ENCODE assay signal across 8 cellular contexts in the genomic region with DNA sequence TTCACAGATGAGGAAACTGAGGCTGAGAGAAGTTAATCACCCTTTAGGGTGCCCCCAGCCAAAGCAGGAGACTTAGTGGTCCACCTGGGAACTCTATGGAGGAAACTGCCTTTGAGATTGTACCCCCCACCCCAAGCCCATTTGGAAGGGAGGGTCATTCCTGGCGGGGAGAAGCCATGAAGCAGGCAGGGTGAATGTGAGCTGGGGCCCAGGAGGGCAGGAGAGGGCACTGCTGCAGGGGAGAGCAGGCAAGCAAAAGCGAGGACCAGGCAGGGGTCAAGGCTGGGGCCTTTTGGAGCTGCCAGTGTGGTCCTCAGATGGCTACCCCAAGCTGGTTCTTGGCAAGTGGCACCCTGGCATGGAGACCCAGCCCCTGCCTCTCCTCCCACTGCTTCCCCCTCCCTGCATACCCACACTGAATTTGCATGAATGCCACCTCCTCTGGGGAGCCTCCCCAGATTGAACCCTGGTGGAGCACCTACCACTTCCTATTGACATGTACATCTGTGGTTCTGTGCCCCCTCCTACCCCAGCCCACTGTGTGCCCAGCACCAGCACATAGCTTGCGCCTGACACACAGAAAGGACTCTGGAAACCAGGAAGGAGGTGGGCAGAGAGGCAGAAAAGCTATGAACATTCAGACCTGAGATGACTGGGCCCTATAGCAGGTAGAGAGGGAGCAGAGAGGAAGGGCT. TPM values are rescaled to one million over a fixed set of nuclear protein-coding genes. Genes with fewer than 3 reads are reported as not detected.
DNase-seq lines count a peak whose midpoint lies in the region; ATAC-seq and TF ChIP-seq lines count a peak whose summit lies in the region.

No MANE protein-coding gene starts in this region.

- H3K4me1 ChIP-seq in A673 (ENCODE audit: insufficient read depth, low read length, poor library complexity, severe bottlenecking) = peaks cover 46% of the 10 kb centered on the region

- DNase-seq in A673 (ENCODE audit: low spot score) (no peak), mesothelial cell of epicardium (ENCODE audit: low spot score in 2 of 2, unreplicated experiment in 2 of 2) (no peak), HT-29 (ENCODE audit: low spot score) (no peak), NCI-H1105 (lab: John Stamatoyannopoulos, UW) (no peak)
- peak; percentile 61 for DNase-seq in Jurkat, Clone E6-1 (ENCODE audit: low read depth, low spot score)

- CTCF ChIA-PET in A673 (lab: Charles Lee) = no interaction called here

- H3K9me3 Mint-ChIP-seq in activated naive CD4-positive, alpha-beta T cell treated with anti-CD3 and anti-CD28 coated beads, Interleukin-2, amount 50 U/mL, for 24 hours = no peaks in the 10 kb centered on the region
- H3K9me3 Mint-ChIP-seq in mesothelial cell of epicardium = no peaks in the 10 kb centered on the region

- intact Hi-C loops in A673 (cut with micrococcal nuclease; ENCODE audit: unreplicated experiment) = loop anchor here (5.0 kb wide), 1 partner anchor 38 kb away; a partner anchor contains a TSS

- no peaks in the 10 kb centered on the region for H3K27me3 Mint-ChIP-seq in activated naive CD4-positive, alpha-beta T cell treated with anti-CD3 and anti-CD28 coated beads, Interleukin-2, amount 50 U/mL, for 24 hours
- peaks cover 7% of the 10 kb centered on the region for H3K27me3 Mint-ChIP-seq in mesothelial cell of epicardium (ENCODE audit: low read depth)

- POLR2A ChIA-PET in A673 (lab: Charles Lee; ENCODE audit: low non-redundant PET) = no interaction called here

- peaks cover 68% of the 10 kb centered on the region for H3K4me1 Mint-ChIP-seq in activated naive CD4-positive, alpha-beta T cell treated with anti-CD3 and anti-CD28 coated beads, Interleukin-2, amount 50 U/mL, for 24 hours
- peaks cover 27% of the 10 kb centered on the region for H3K4me1 Mint-ChIP-seq in mesothelial cell of epicardium

- no peak overlapping the region for H3K27ac ChIP-seq in A673 (ENCODE audit: low read depth, low read length, poor library complexity, severe bottlenecking)

- TF ChIP-seq CTCF in A673 (conservative IDR thresholded peaks at IDR 0.05; ENCODE audit: low read depth, low read length) = no peak
- no peak for TF ChIP-seq CTCF in mesothelial cell of epicardium (IDR thresholded peaks at IDR 0.05; ENCODE audit: unreplicated experiment)

- peak overlapping the region; percentile 92 for H3K4me3 Mint-ChIP-seq in activated naive CD4-positive, alpha-beta T cell treated with anti-CD3 and anti-CD28 coated beads, Interleukin-2, amount 50 U/mL, for 24 hours
- peak overlapping the region; percentile 89 for H3K4me3 Mint-ChIP-seq in mesothelial cell of epicardium

- peak overlapping the region; percentile 96 for H3K27ac Mint-ChIP-seq in activated naive CD4-positive, alpha-beta T cell treated with anti-CD3 and anti-CD28 coated beads, Interleukin-2, amount 50 U/mL, for 24 hours
- peak overlapping the region; percentile 94 for H3K27ac Mint-ChIP-seq in mesothelial cell of epicardium

- H3K36me3 Mint-ChIP-seq in activated naive CD4-positive, alpha-beta T cell treated with anti-CD3 and anti-CD28 coated beads, Interleukin-2, amount 50 U/mL, for 24 hours = peaks cover 1% of the 10 kb centered on the region
- no peaks in the 10 kb centered on the region for H3K36me3 Mint-ChIP-seq in mesothelial cell of epicardium

- no peaks in the 10 kb centered on the region for H3K27me3 ChIP-seq in A673 (replicated peaks; ENCODE audit: insufficient read depth, low read depth, low read length, poor library complexity)

- ATAC-seq in HG02885 (IDR thresholded peaks at IDR 0.05; ENCODE audit: poor library complexity, unreplicated experiment) (no peak), GM21360 (IDR thresholded peaks at IDR 0.05; ENCODE audit: unreplicated experiment) (no peak)

- no peaks in the 10 kb centered on the region for H3K9me3 ChIP-seq in A673 (ENCODE audit: low read depth, low read length, poor library complexity, severe bottlenecking)

- no peaks in the 10 kb centered on the region for H3K36me3 ChIP-seq in A673 (ENCODE audit: insufficient read depth, low read length, poor library complexity, severe bottlenecking)

- peak overlapping the region; percentile 80 for H3K4me3 ChIP-seq in A673 (ENCODE audit: low read depth, low read length, poor library complexity, severe bottlenecking)
- peak overlapping the region; percentile 85 for H3K4me3 ChIP-seq in Jurkat, Clone E6-1 (ENCODE audit: low read length)

- no TSS peak for BruUV-seq in A673 (replicated peaks; lab: Mats Ljungman, UMichigan)

RNA-seq across cellular contexts. Expression of a gene that starts 1.0 kb away (rescaled TPM):
- total RNA-seq in A673 (2021) (21.2 and 22.9 TPM in 2 replicates), mesothelial cell of epicardium (85.5 to 96.8 TPM (median 86.4 TPM) in 3 replicates)
- 82.5 TPM for polyA plus RNA-seq in Jurkat, Clone E6-1 (2012; ENCODE audit: insufficient read depth, insufficient read length)
- total RNA-seq in HT-29 (2014; rRNA removed; shearing (Covaris generic)) = 236 and 238 TPM in 2 replicates

RNA-seq across cellular contexts. Expression of a gene that starts 1.0 kb away (rescaled TPM):
- total RNA-seq in A673 (2021) (0.32 and 1.0 TPM in 2 replicates), mesothelial cell of epicardium (0.60 to 1.2 TPM (median 1.1 TPM) in 3 replicates)
- polyA plus RNA-seq in Jurkat, Clone E6-1 (2012; ENCODE audit: insufficient read depth, insufficient read length) = 73.5 TPM
- total RNA-seq in HT-29 (2014; rRNA removed; shearing (Covaris generic)) = 4.1 and 7.2 TPM in 2 replicates

RNA-seq across cellular contexts. Expression of a gene that starts 16.7 kb away (rescaled TPM):
- total RNA-seq in A673 (2021) (not detected in 2 replicates), mesothelial cell of epicardium (0.16 TPM in 1 of 3 replicates, not detected in the others)
- not detected for polyA plus RNA-seq in Jurkat, Clone E6-1 (2012; ENCODE audit: insufficient read depth, insufficient read length)
- 0.20 TPM in 1 of 2 replicates, not detected in the other for total RNA-seq in HT-29 (2014; rRNA removed; shearing (Covaris generic))

RNA-seq across cellular contexts. Expression of a gene that starts 38.8 kb away (rescaled TPM):
- total RNA-seq in A673 (2021) = 55.3 and 59.7 TPM in 2 replicates
- polyA plus RNA-seq in Jurkat, Clone E6-1 (2012; ENCODE audit: insufficient read depth, insufficient read length) = 56.8 TPM
- 47.7 to 52.7 TPM (median 52.0 TPM) in 3 replicates for total RNA-seq in mesothelial cell of epicardium
- total RNA-seq in HT-29 (2014; rRNA removed; shearing (Covaris generic)) = 225 and 231 TPM in 2 replicates

RNA-seq across cellular contexts. Expression of a gene that starts 57.3 kb away (rescaled TPM):
- 133 and 136 TPM in 2 replicates for total RNA-seq in A673 (2021)
- 52.8 TPM for polyA plus RNA-seq in Jurkat, Clone E6-1 (2012; ENCODE audit: insufficient read depth, insufficient read length)
- 23.3 to 25.7 TPM (median 23.3 TPM) in 3 replicates for total RNA-seq in mesothelial cell of epicardium
- total RNA-seq in HT-29 (2014; rRNA removed; shearing (Covaris generic)) = 379 and 400 TPM in 2 replicates
